In genomic region chr3:46860381-46861292, GRCh38 we compare ENCODE assay signal across 10 cellular contexts. TPM values are rescaled to one million over a fixed set of nuclear protein-coding genes. Genes with fewer than 3 reads are reported as not detected.
DNase-seq lines count a peak whose midpoint lies in the region; ATAC-seq, FAIRE-seq and TF ChIP-seq lines count a peak whose summit lies in the region.
"Had no signal": no experiment of that assay in that cellular context is flagged by ENCODE, and none has a peak within 500 bp of the region (broad histone marks: within the 10 kb centered on the region; RNA-seq: fewer than 3 reads in every experiment).

No MANE protein-coding gene starts in this region.

- H3K9me3 ChIP-seq in AG04450 (ENCODE audit: control insufficient read depth, insufficient read depth, low read length) = no peaks in the 10 kb centered on the region
- H3K9me3 ChIP-seq: thyroid gland had no signal

- CTCF ChIA-PET in AG04450 (lab: Charles Lee) = interaction anchor here (1.4 kb wide), 1 partner anchor 15 kb away, joined by 10 read pairs; no protein-coding TSS in a partner anchor

- FAIRE-seq in frontal cortex (lab: Jason Lieb, UNC) (no peak), RCC 7860 (lab: Jason Lieb, UNC) (no peak)

- peaks cover 39% of the 10 kb centered on the region for H3K27me3 ChIP-seq in AG04450 (ENCODE audit: control insufficient read depth, insufficient read depth, low read length)
- H3K27me3 ChIP-seq: thyroid gland had no signal

- DNase-seq in AG04450 (ENCODE audit: low read depth, low spot score) (no peak), kidney tubule cell (ENCODE audit: low spot score) (peak; percentile 34), frontal cortex (ENCODE audit: low spot score in 2 of 2) (no peak), substantia nigra (lab: John Stamatoyannopoulos, UW) (no peak), RCC 7860 (ENCODE audit: low spot score) (no peak)
- peak; percentile 45 for DNase-seq in activated CD4-positive, alpha-beta T cell treated with anti-CD3 and anti-CD28 coated beads, Interleukin-2, amount 50 U/mL, for 48 hours

- POLR2A ChIA-PET in AG04450 (lab: Yijun Ruan, JAX) = no interaction called here

- no peak for ATAC-seq in GM19035 (IDR thresholded peaks at IDR 0.05; ENCODE audit: unreplicated experiment)

- H3K27ac ChIP-seq in AG04450 (ENCODE audit: low read depth, low read length) (no peak overlapping the region), substantia nigra (ENCODE audit: low read depth, low read length, poor library complexity, severe bottlenecking) (no peak overlapping the region)
- H3K27ac ChIP-seq: thyroid gland had no signal

- no peak overlapping the region for H3K4me3 ChIP-seq in AG04450 (ENCODE audit: low read depth, low read length)
- H3K4me3 ChIP-seq: thyroid gland had no signal

- peak; percentile 56 for TF ChIP-seq CTCF in AG04450 (IDR thresholded peaks at IDR 0.05; ENCODE audit: low read depth, low read length)
- TF ChIP-seq CTCF in GM12874 (IDR thresholded peaks at IDR 0.05; ENCODE audit: insufficient read depth, low read depth, low read length) = peak; percentile 68

RNA-seq across cellular contexts. Expression of gene MYL3, which starts 2.6 kb away (rescaled TPM):
- not detected in 2 replicates for polyA plus RNA-seq in AG04450 (2011; rRNA removed)
- polyA minus RNA-seq in AG04450 (2011; rRNA and poly(A)+ RNA removed) = not detected in 2 replicates
- total RNA-seq in frontal cortex = not detected
- total RNA-seq: activated CD8-positive, alpha-beta memory T cell treated with anti-CD3 and anti-CD28 coated beads for 36 hours had no signal

RNA-seq across cellular contexts. Expression of gene PTH1R, which starts 16.9 kb away (rescaled TPM):
- 0.05 and 0.09 TPM in 2 replicates for polyA plus RNA-seq in AG04450 (2011; rRNA removed)
- not detected in 2 replicates for polyA minus RNA-seq in AG04450 (2011; rRNA and poly(A)+ RNA removed)
- 2.0 TPM for total RNA-seq in frontal cortex
- total RNA-seq: activated CD8-positive, alpha-beta memory T cell treated with anti-CD3 and anti-CD28 coated beads for 36 hours had no signal

Comparison
In these comparisons a context has a peak if more than half of its experiments do, and no peak if none do; other contexts are left out.
1. DNase-seq: peak in activated CD4-positive, alpha-beta T cell treated with anti-CD3 and anti-CD28 coated beads, Interleukin-2, amount 50 U/mL, for 48 hours (2 of 2) and kidney tubule cell (single experiment); none in AG04450 (single experiment), frontal cortex (0 of 2), substantia nigra (0 of 49) and RCC 7860 (single experiment).